7 cellular contexts compared by ENCODE assay signal in genomic region chr12:58426437-58426836, GRCh38.
DNase-seq lines count a peak whose midpoint lies in the region; ATAC-seq and TF ChIP-seq lines count a peak whose summit lies in the region.
"Not testable (repeated sequence)": the region's sequence is repeated elsewhere in the genome, so short reads cannot be mapped to it uniquely, and the experiment has no call there.

No MANE protein-coding gene starts in this region.

- intact Hi-C loops in MCF 10A (cut with micrococcal nuclease): loop anchor here (10.0 kb wide), 1 partner anchor 488 kb away; no protein-coding TSS in a partner anchor

- H3K23me2 ChIP-seq in H9 (ENCODE audit: insufficient read length, low read depth, low read length, poor library complexity, severe bottlenecking): not testable (repeated sequence)

- no CpG with 5 or more reads among the region's 3 CpGs for WGBS in H9 (ENCODE audit: extremely low coverage, insufficient read length, low lambda C conversion rate)
- 87% methylated on average over 3 of the region's 3 CpGs for WGBS in smooth muscle cell (ENCODE audit: low lambda C conversion rate)

- H3K9ac ChIP-seq in H9 (ENCODE audit: extremely low read depth, insufficient read length, low read length): not testable (repeated sequence)
- peak overlapping the region; percentile 42 for H3K9ac ChIP-seq in smooth muscle cell (ENCODE audit: low read depth)

- H2BK20ac ChIP-seq in H9 (ENCODE audit: low read depth, low read length, poor library complexity, severe bottlenecking): not testable (repeated sequence)

- BruUV-seq in MCF 10A (replicated peaks; lab: Mats Ljungman, UMichigan): not testable (repeated sequence)

- H2AFZ ChIP-seq in H9 (ENCODE audit: low read length): not testable (repeated sequence)
- H2AFZ ChIP-seq in smooth muscle cell (ENCODE audit: low read depth): peak overlapping the region; percentile 77

- H3K4me3 Mint-ChIP-seq in H9; activated CD4-positive, alpha-beta memory T cell treated with anti-CD3 and anti-CD28 coated beads, Interleukin-2, amount 10 ng/mL, durations not matched to agents 7 days and 5 days; MCF 10A (ENCODE audit: unreplicated experiment): not testable (repeated sequence)
- peak overlapping the region; percentile 10 for H3K4me3 Mint-ChIP-seq in neural crest cell

- not testable (repeated sequence) for H3K18ac ChIP-seq in H9 (ENCODE audit: insufficient read length, low read depth, low read length)

- POLR2A ChIA-PET in RWPE1 (lab: Yijun Ruan, JAX; ENCODE audit: low non-redundant PET); activated CD4-positive, alpha-beta memory T cell treated with anti-CD3 and anti-CD28 coated beads, Interleukin-2, amount 10 ng/mL, durations not matched to agents 7 days and 5 days (lab: Charles Lee): not testable (repeated sequence)
- POLR2A ChIA-PET in MCF 10A (lab: Yijun Ruan, JAX): interaction anchor here (0.6 to 0.9 kb wide), 2 partner anchors 9 to 11 kb away, joined by 3 read pairs; no protein-coding TSS in a partner anchor

- peaks cover 9 to 51% (median 25%) of the 10 kb centered on the region in 3 experiments for H3K36me3 Mint-ChIP-seq in H9 (ENCODE audit: insufficient read depth in 1 of 3, low read depth in 3 of 3)
- not testable (repeated sequence) for H3K36me3 Mint-ChIP-seq in activated CD4-positive, alpha-beta memory T cell treated with anti-CD3 and anti-CD28 coated beads, Interleukin-2, amount 10 ng/mL, durations not matched to agents 7 days and 5 days (ENCODE audit: low read depth); MCF 10A (ENCODE audit: insufficient read depth, unreplicated experiment)
- H3K36me3 Mint-ChIP-seq in neural crest cell (ENCODE audit: low read depth): peaks cover 13% of the 10 kb centered on the region

- not testable (repeated sequence) for H3K79me1 ChIP-seq in H9 (ENCODE audit: insufficient read depth, low read depth, low read length, poor library complexity, severe bottlenecking)

- H4K20me1 ChIP-seq in H9 (ENCODE audit: control insufficient read depth, insufficient read depth, insufficient read length); smooth muscle cell (ENCODE audit: low read depth): not testable (repeated sequence)

- not testable (repeated sequence) for H2BK120ac ChIP-seq in H9 (ENCODE audit: low read depth, low read length, poor library complexity, severe bottlenecking)

- ATAC-seq in foreskin keratinocyte: not testable (repeated sequence)

- H3T11ph ChIP-seq in H9 (ENCODE audit: low read length): not testable (repeated sequence)

- not testable (repeated sequence) for H4K5ac ChIP-seq in H9 (ENCODE audit: insufficient read length, low read depth, low read length)

- not testable (repeated sequence) for H3K9me3 Mint-ChIP-seq in H9; activated CD4-positive, alpha-beta memory T cell treated with anti-CD3 and anti-CD28 coated beads, Interleukin-2, amount 10 ng/mL, durations not matched to agents 7 days and 5 days; neural crest cell
- peaks cover 12% of the 10 kb centered on the region for H3K9me3 Mint-ChIP-seq in MCF 10A (ENCODE audit: unreplicated experiment)

- not testable (repeated sequence) for H3K36me3 ChIP-seq in smooth muscle cell (ENCODE audit: low read depth)

- H3K27ac ChIP-seq in H9 (ENCODE audit: insufficient read length, low read depth, low read length): not testable (repeated sequence)
- peak overlapping the region; percentile 92 for H3K27ac ChIP-seq in RWPE1
- H3K27ac ChIP-seq in foreskin keratinocyte: peak overlapping the region; percentile 75
- peak overlapping the region; percentile 88 for H3K27ac ChIP-seq in smooth muscle cell (ENCODE audit: low read depth)

- not testable (repeated sequence) for H3K23ac ChIP-seq in H9 (ENCODE audit: insufficient read length, low read depth, low read length)

- not testable (repeated sequence) for H3K4me2 ChIP-seq in H9 (ENCODE audit: insufficient read depth, insufficient read length, low read length)
- peak overlapping the region; percentile 69 for H3K4me2 ChIP-seq in smooth muscle cell

- H4K91ac ChIP-seq in H9 (ENCODE audit: insufficient read length, low read depth, low read length): not testable (repeated sequence)

- H3K56ac ChIP-seq in H9 (ENCODE audit: insufficient read length, low read depth, low read length): not testable (repeated sequence)

- CTCF ChIA-PET in RWPE1 (lab: Yijun Ruan, JAX): interaction anchor here (0.6 kb wide), 1 partner anchor 981 kb away, joined by 4 read pairs; no protein-coding TSS in a partner anchor
- CTCF ChIA-PET in activated CD4-positive, alpha-beta memory T cell treated with anti-CD3 and anti-CD28 coated beads, Interleukin-2, amount 10 ng/mL, durations not matched to agents 7 days and 5 days (lab: Charles Lee): not testable (repeated sequence)
- CTCF ChIA-PET in MCF 10A (lab: Yijun Ruan, JAX): interaction anchor here (1.0 to 1.6 kb wide), 2 partner anchors 9 to 115 kb away, joined by 3 to 4 read pairs; no protein-coding TSS in a partner anchor

- H4K8ac ChIP-seq in H9 (replicated peaks; ENCODE audit: insufficient read length, low read depth, low read length): not testable (repeated sequence)

- not testable (repeated sequence) for H3K27me3 Mint-ChIP-seq in H9 (ENCODE audit: low read depth); MCF 10A (ENCODE audit: insufficient read depth, unreplicated experiment); neural crest cell (ENCODE audit: low read depth)
- peaks cover 25% of the 10 kb centered on the region for H3K27me3 Mint-ChIP-seq in activated CD4-positive, alpha-beta memory T cell treated with anti-CD3 and anti-CD28 coated beads, Interleukin-2, amount 10 ng/mL, durations not matched to agents 7 days and 5 days

- H2BK5ac ChIP-seq in H9 (ENCODE audit: insufficient read length, low read length): not testable (repeated sequence)

- H3K27ac Mint-ChIP-seq in H9: peak overlapping the region; percentile 28 to 98 (median 92); a peak in 3 of 7 replicates
- peak overlapping the region; percentile 94 for H3K27ac Mint-ChIP-seq in activated CD4-positive, alpha-beta memory T cell treated with anti-CD3 and anti-CD28 coated beads, Interleukin-2, amount 10 ng/mL, durations not matched to agents 7 days and 5 days
- peak overlapping the region; percentile 97 for H3K27ac Mint-ChIP-seq in MCF 10A (ENCODE audit: low read depth, unreplicated experiment)
- not testable (repeated sequence) for H3K27ac Mint-ChIP-seq in neural crest cell (ENCODE audit: unreplicated experiment)

- H2BK15ac ChIP-seq in H9 (ENCODE audit: low read depth, low read length): not testable (repeated sequence)

- not testable (repeated sequence) for DNase-seq in H9; RWPE1 (ENCODE audit: low spot score); activated CD4-positive, alpha-beta memory T cell treated with anti-CD3 and anti-CD28 coated beads, Interleukin-2, amount 10 ng/mL, durations not matched to agents 7 days and 5 days; MCF 10A (ENCODE audit: unreplicated experiment); foreskin keratinocyte; neural crest cell (ENCODE audit: low read depth, low spot score); smooth muscle cell (lab: John Stamatoyannopoulos, UW; ENCODE audit: unreplicated experiment)

- not testable (repeated sequence) for H3K9me3 ChIP-seq in H9 (ENCODE audit: control insufficient read depth, low read depth, low read length); smooth muscle cell (replicated peaks; ENCODE audit: low read depth)

- peaks cover 21% of the 10 kb centered on the region for H3F3A ChIP-seq in smooth muscle cell (ENCODE audit: low read depth)

- H3K79me2 ChIP-seq in H9 (ENCODE audit: insufficient read depth, low read length); smooth muscle cell (ENCODE audit: low read depth): not testable (repeated sequence)

- not testable (repeated sequence) for H3K4me1 ChIP-seq in H9 (ENCODE audit: insufficient read depth, low read length)
- peaks cover 24% of the 10 kb centered on the region for H3K4me1 ChIP-seq in foreskin keratinocyte
- peaks cover 27% of the 10 kb centered on the region for H3K4me1 ChIP-seq in smooth muscle cell (ENCODE audit: low read depth)

- not testable (repeated sequence) for H2AK5ac ChIP-seq in H9 (ENCODE audit: insufficient read length, low read length)

- H3K4ac ChIP-seq in H9 (ENCODE audit: low read depth, low read length): not testable (repeated sequence)

- H3K4me3 ChIP-seq in smooth muscle cell: not testable (repeated sequence)

- TF ChIP-seq CTCF in H9 (conservative IDR thresholded peaks at IDR 0.05); RWPE1 (conservative IDR thresholded peaks at IDR 0.05; ENCODE audit: low read depth); MCF 10A (IDR thresholded peaks at IDR 0.05; ENCODE audit: unreplicated experiment); foreskin keratinocyte (conservative IDR thresholded peaks at IDR 0.05); neural crest cell (conservative IDR thresholded peaks at IDR 0.05); smooth muscle cell (IDR thresholded peaks at IDR 0.05; ENCODE audit: borderline replicate concordance, insufficient read depth, poor library complexity, severe bottlenecking): not testable (repeated sequence)

- H3K14ac ChIP-seq in H9 (ENCODE audit: insufficient read depth, low read length): not testable (repeated sequence)

- H3K4me1 Mint-ChIP-seq in H9 (peaks cover 38 to 42% of the 10 kb centered on the region in 2 experiments), MCF 10A (ENCODE audit: insufficient read depth, unreplicated experiment) (peaks cover 38% of the 10 kb centered on the region), neural crest cell (peaks cover 29% of the 10 kb centered on the region)
- H3K4me1 Mint-ChIP-seq in activated CD4-positive, alpha-beta memory T cell treated with anti-CD3 and anti-CD28 coated beads, Interleukin-2, amount 10 ng/mL, durations not matched to agents 7 days and 5 days: peaks cover 44% of the 10 kb centered on the region

- not testable (repeated sequence) for H2BK12ac ChIP-seq in H9 (ENCODE audit: insufficient read length, low read depth, low read length)

- not testable (repeated sequence) for H3K27me3 ChIP-seq in H9 (ENCODE audit: insufficient read depth, low read length); foreskin keratinocyte; smooth muscle cell (ENCODE audit: low read depth)
